Comparison of ENCODE assay signal across 15 cellular contexts in the genomic region with DNA sequence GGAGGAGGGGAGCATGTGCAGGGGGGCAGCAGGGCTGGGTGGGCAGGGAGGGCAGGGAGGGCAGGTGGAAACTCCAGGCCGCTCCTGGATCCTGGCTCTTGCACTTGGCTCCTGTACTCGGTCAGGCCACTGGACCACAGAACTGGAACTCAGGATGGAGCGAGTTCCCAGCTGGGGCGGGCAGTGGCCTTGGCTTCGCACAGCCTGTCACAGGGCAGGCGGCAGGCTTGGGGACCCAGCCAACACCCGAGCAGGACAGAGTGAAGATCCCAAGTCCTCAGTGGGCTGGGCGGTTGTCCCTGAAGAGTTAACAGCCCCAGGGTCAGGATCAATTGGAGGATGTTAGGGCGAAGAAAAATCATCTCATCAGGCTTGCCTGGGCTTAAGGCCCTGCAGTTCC. TPM values are rescaled to one million over a fixed set of nuclear protein-coding genes. Genes with fewer than 3 reads are reported as not detected.
DNase-seq lines count a peak whose midpoint lies in the region; ATAC-seq and TF ChIP-seq lines count a peak whose summit lies in the region.
"Had no signal": no experiment of that assay in that cellular context is flagged by ENCODE, and none has a peak within 500 bp of the region (broad histone marks: within the 10 kb centered on the region; RNA-seq: fewer than 3 reads in every experiment).

No MANE protein-coding gene starts in this region.

- no peaks in the 10 kb centered on the region for H3F3A ChIP-seq in GM23248 (ENCODE audit: insufficient read depth)

- no peaks in the 10 kb centered on the region for H3K36me3 Mint-ChIP-seq in stimulated activated memory B cell treated with anti-CD40 and anti-IgM and Interleukin-4, amounts not matched to agents 10 μg/mL and 1 μg/mL and 100 μg/mL, for 72 hours

- WGBS in stomach, 5 donors = 60 to 77% (median 71%) methylated on average over 8 to 9 of the region's 9 CpGs
- 35 to 43% methylated on average over 7 to 9 of the region's 9 CpGs for WGBS in GM23248 (ENCODE audit: low coverage in 1 of 2, low lambda C conversion rate in 2 of 2, missing lambda C conversion rate in 2 of 2), 2 experiments

- H2AFZ ChIP-seq in GM23248 = no peak overlapping the region

- DNase-seq in coronary artery (ENCODE audit: low spot score) (no peak), medulla oblongata (ENCODE audit: extremely low spot score) (peak; percentile 66), stomach (no peak), NCI-H2029 treated with DMSO at 0.1 percent for 48 hours (lab: John Stamatoyannopoulos, UW) (no peak), GM23248 (no peak)
- DNase-seq: activated T-cell treated with anti-CD3 and anti-CD28 coated beads for 4 hours, DND-41, NCI-H146, NCI-H69, SIG-M5 had no signal

- in situ Hi-C loops in GM23248 (cut with MboI) = no loop called here

- H3K27me3 Mint-ChIP-seq in stimulated activated memory B cell treated with anti-CD40 and anti-IgM and Interleukin-4, amounts not matched to agents 10 μg/mL and 1 μg/mL and 100 μg/mL, for 72 hours = peaks cover 57% of the 10 kb centered on the region

- no peak for ATAC-seq in stimulated activated memory B cell treated with anti-CD40 and anti-IgM and Interleukin-4, amounts not matched to agents 10 μg/mL and 1 μg/mL and 100 μg/mL, for 72 hours
- ATAC-seq in HG02973 (IDR thresholded peaks at IDR 0.05; ENCODE audit: unreplicated experiment) = no peak
- ATAC-seq: GM12878 had no signal

- no peaks in the 10 kb centered on the region for H3K9me3 ChIP-seq in HUES48 (ENCODE audit: control insufficient read depth, insufficient read depth, low read length)
- no peaks in the 10 kb centered on the region for H3K9me3 ChIP-seq in stomach
- H3K9me3 ChIP-seq in GM23248 (ENCODE audit: low read depth) = no peaks in the 10 kb centered on the region
- H3K9me3 ChIP-seq: HAP-1 had no signal

- H4K20me1 ChIP-seq in GM23248 (ENCODE audit: insufficient read depth) = no peaks in the 10 kb centered on the region

- H3K27me3 ChIP-seq in HUES48 (ENCODE audit: control insufficient read depth, insufficient read depth, low read length) = no peaks in the 10 kb centered on the region
- H3K27me3 ChIP-seq in stomach = peaks cover 0 to 33% (median 6%) of the 10 kb centered on the region in 3 donors
- peaks cover 7% of the 10 kb centered on the region for H3K27me3 ChIP-seq in GM23248 (replicated peaks; ENCODE audit: insufficient read depth)

- no peak for TF ChIP-seq POLR2A in stomach (IDR thresholded peaks at IDR 0.05)

- intact Hi-C loops in stomach (cut with DNase I; ENCODE audit: low total_unique reads) = no loop called here

- H3K79me2 ChIP-seq in GM23248 (ENCODE audit: insufficient read depth) = no peaks in the 10 kb centered on the region

- H3K4me1 Mint-ChIP-seq in stimulated activated memory B cell treated with anti-CD40 and anti-IgM and Interleukin-4, amounts not matched to agents 10 μg/mL and 1 μg/mL and 100 μg/mL, for 72 hours = no peaks in the 10 kb centered on the region

- peaks cover 58% of the 10 kb centered on the region for H3K4me1 ChIP-seq in HUES48 (ENCODE audit: control insufficient read depth, insufficient read depth, low read length)
- peaks cover 15 to 56% (median 37%) of the 10 kb centered on the region in 4 donors for H3K4me1 ChIP-seq in stomach
- H3K4me1 ChIP-seq in GM23248 (ENCODE audit: insufficient read depth) = no peaks in the 10 kb centered on the region

- no peak for TF ChIP-seq CTCF in coronary artery (IDR thresholded peaks at IDR 0.05)
- TF ChIP-seq CTCF in stomach (IDR thresholded peaks at IDR 0.05) = no peak

- H3K9ac ChIP-seq in HUES48 (ENCODE audit: low read depth, low read length) = no peak overlapping the region
- no peak overlapping the region for H3K9ac ChIP-seq in GM23248

- H3K9me3 Mint-ChIP-seq in stimulated activated memory B cell treated with anti-CD40 and anti-IgM and Interleukin-4, amounts not matched to agents 10 μg/mL and 1 μg/mL and 100 μg/mL, for 72 hours = no peaks in the 10 kb centered on the region

- H3K36me3 ChIP-seq in HUES48 (ENCODE audit: control insufficient read depth, insufficient read depth, low read length) (no peaks in the 10 kb centered on the region), stomach (no peaks in the 10 kb centered on the region), GM23248 (ENCODE audit: low read depth) (no peaks in the 10 kb centered on the region)
- H3K36me3 ChIP-seq: HAP-1 had no signal

- H3K27ac Mint-ChIP-seq in stimulated activated memory B cell treated with anti-CD40 and anti-IgM and Interleukin-4, amounts not matched to agents 10 μg/mL and 1 μg/mL and 100 μg/mL, for 72 hours = no peak overlapping the region

- no peak for TF ChIP-seq EP300 in stomach (IDR thresholded peaks at IDR 0.05)

- 0 out of 2 replicates have a peak overlapping the region, but pooled peaks have one; percentile 19 for H3K4me3 ChIP-seq in HUES48 (ENCODE audit: low read depth, low read length)
- H3K4me3 ChIP-seq in coronary artery = peak overlapping the region; percentile 37
- H3K4me3 ChIP-seq in stomach = no peak overlapping the region
- H3K4me3 ChIP-seq in GM23248 = no peak overlapping the region
- H3K4me3 ChIP-seq: GM12878, HAP-1 had no signal

- peak overlapping the region; percentile 33 for H3K27ac ChIP-seq in HUES48 (ENCODE audit: low read depth, low read length)
- H3K27ac ChIP-seq in coronary artery = peak overlapping the region; percentile 82 to 87
- H3K27ac ChIP-seq in stomach = peak overlapping the region; percentile 49 to 85 (median 67)
- no peak overlapping the region for H3K27ac ChIP-seq in GM23248

- H3K4me2 ChIP-seq in GM23248 (ENCODE audit: unreplicated experiment) = no peak overlapping the region

- H3K4me3 Mint-ChIP-seq in stimulated activated memory B cell treated with anti-CD40 and anti-IgM and Interleukin-4, amounts not matched to agents 10 μg/mL and 1 μg/mL and 100 μg/mL, for 72 hours = no peak overlapping the region

- no peaks in the 10 kb centered on the region for H3K9me2 ChIP-seq in GM23248 (ENCODE audit: insufficient read depth)

RNA-seq across cellular contexts. Expression of a gene that starts 22.1 kb away (rescaled TPM):
- total RNA-seq in stomach = 1 to 10 TPM in 3 of 5 donors, under 1 TPM in 2; 0.29 to 3.5 (median 1.3) TPM
- polyA plus RNA-seq in stomach (1 to 10 TPM in 1 of 3 donors, under 1 TPM in 2; 0.68 to 1.2 (median 0.81) TPM), GM23248 (2016; fragmentation: Nextera tagmentation; extraction: Ambion mirVana) (0.49 and 0.72 TPM in 2 replicates)
- 0.13 and 0.43 TPM in 2 replicates for total RNA-seq in GM23248 (2014; rRNA removed; shearing (Covaris generic))

Comparison
In these comparisons a context has a peak if more than half of its experiments do, and no peak if none do; other contexts are left out.
1. H3K4me3 ChIP-seq: peak in HUES48 (single experiment) and coronary artery (single experiment); none in stomach (0 of 4) and GM23248 (single experiment).